Comparison of ENCODE assay signal across 12 cellular contexts in the genomic region with DNA sequence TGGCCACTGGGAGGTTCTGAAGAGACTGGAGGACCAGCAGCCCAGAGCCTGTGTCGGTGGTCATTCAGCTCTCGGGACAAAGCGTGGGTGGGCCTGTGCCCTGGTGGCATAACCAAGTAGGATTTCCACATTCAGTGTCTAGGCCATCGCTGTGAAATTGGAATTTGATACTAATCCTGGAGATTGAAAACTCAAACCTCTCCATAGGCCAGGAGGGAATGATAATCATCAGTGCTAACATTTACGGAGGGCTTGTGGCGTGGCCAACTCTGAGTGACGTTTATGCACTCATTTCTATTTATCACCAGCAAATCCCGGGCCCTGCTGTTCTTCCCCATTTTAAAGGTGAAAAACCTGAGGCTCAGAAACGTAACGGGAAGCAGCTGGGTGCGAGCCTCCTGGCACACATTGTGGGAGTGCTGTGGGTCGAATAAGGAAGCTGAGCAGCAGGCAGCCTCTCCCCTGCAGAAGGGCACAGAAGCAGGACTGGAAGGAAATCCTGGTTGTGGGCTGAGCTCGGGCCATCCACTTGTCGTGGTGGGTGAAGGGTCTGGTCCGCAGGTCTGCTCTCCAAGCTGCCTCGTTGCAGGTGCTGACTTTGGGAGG. TPM values are rescaled to one million over a fixed set of nuclear protein-coding genes. Genes with fewer than 3 reads are reported as not detected.
DNase-seq lines count a peak whose midpoint lies in the region; ATAC-seq and TF ChIP-seq lines count a peak whose summit lies in the region.
"Had no signal": no experiment of that assay in that cellular context is flagged by ENCODE, and none has a peak within 500 bp of the region (broad histone marks: within the 10 kb centered on the region; RNA-seq: fewer than 3 reads in every experiment).

No MANE protein-coding gene starts in this region.

- H3K4me3 ChIP-seq in heart left ventricle (no peak overlapping the region), prostate gland (no peak overlapping the region)

- H3K9me3 Mint-ChIP-seq in CD14-positive monocyte = peaks cover 0 to 2% (median 0%) of the 10 kb centered on the region in 7 donors

- DNase-seq in CD14-positive monocyte (ENCODE audit: low spot score) (peak; percentile 62), RWPE1 (ENCODE audit: low spot score) (no peak), heart left ventricle (no peak), prostate gland (ENCODE audit: low spot score) (no peak), LoVo (ENCODE audit: low spot score) (no peak), GM19240 (ENCODE audit: insufficient read length, low spot score) (no peak)
- DNase-seq in effector CD4-positive, alpha-beta T cell = no peak
- DNase-seq: H7; NCI-H1092 treated with DMSO at 0.1 percent for 48 hours; stimulated activated CD4-positive, alpha-beta T cell treated with anti-CD3 and anti-CD28 coated beads, Interleukin-15, amount 100 ng/mL, for 24 hours had no signal

- TF ChIP-seq POLR2A in heart left ventricle (IDR thresholded peaks at IDR 0.05) = no peak
- TF ChIP-seq POLR2A in prostate gland (IDR thresholded peaks at IDR 0.05) = peak; percentile 18

- no peaks in the 10 kb centered on the region for H3K9me3 ChIP-seq in heart left ventricle
- no peaks in the 10 kb centered on the region for H3K9me3 ChIP-seq in prostate gland

- TF ChIP-seq CTCF in CD14-positive monocyte (IDR thresholded peaks at IDR 0.05) = no peak
- no peak for TF ChIP-seq CTCF in RWPE1 (conservative IDR thresholded peaks at IDR 0.05; ENCODE audit: low read depth)
- TF ChIP-seq CTCF in heart left ventricle (IDR thresholded peaks at IDR 0.05) = no peak
- no peak for TF ChIP-seq CTCF in prostate gland (IDR thresholded peaks at IDR 0.05)

- H3K27me3 Mint-ChIP-seq in CD14-positive monocyte (ENCODE audit: low read depth in 3 of 3) = peaks cover 1 to 2% (median 2%) of the 10 kb centered on the region in 3 donors
- H3K27me3 Mint-ChIP-seq: activated naive CD8-positive, alpha-beta T cell had no signal

- ATAC-seq in heart left ventricle (peak in 3 of 4 donors; percentile 15 to 27 (median 16)), GM21786 (IDR thresholded peaks at IDR 0.05; ENCODE audit: unreplicated experiment) (no peak)

- CTCF ChIA-PET in RWPE1 (lab: Yijun Ruan, JAX) = interaction anchor here (0.5 to 1.9 kb wide), 2 partner anchors 23 to 34 kb away, joined by 3 to 7 read pairs; no protein-coding TSS in a partner anchor

- peak overlapping the region; percentile 89 for H3K27ac ChIP-seq in RWPE1
- peak overlapping the region; percentile 65 to 88 (median 78) for H3K27ac ChIP-seq in heart left ventricle
- H3K27ac ChIP-seq in prostate gland = peak overlapping the region; percentile 80 to 87

- H3K36me3 ChIP-seq in heart left ventricle (no peaks in the 10 kb centered on the region), prostate gland (no peaks in the 10 kb centered on the region)

- 52 to 57% (median 54%) methylated on average over 13 to 16 of the region's 16 CpGs for WGBS in heart left ventricle, 4 donors
- WGBS in prostate gland = 31% methylated on average over 16 of the region's 16 CpGs

- intact Hi-C loops in CD14-positive monocyte (cut with micrococcal nuclease) (no loop called here), heart left ventricle (cut with DNase I) (no loop called here), prostate gland (cut with DNase I) (no loop called here)

- H3K27me3 ChIP-seq in heart left ventricle = no peaks in the 10 kb centered on the region
- no peaks in the 10 kb centered on the region for H3K27me3 ChIP-seq in prostate gland (replicated peaks; ENCODE audit: insufficient read depth)

- H3K36me3 Mint-ChIP-seq in CD14-positive monocyte = peaks cover 20 to 28% of the 10 kb centered on the region in 2 donors

- peak overlapping the region; percentile 10 to 88 (median 75) for H3K27ac Mint-ChIP-seq in CD14-positive monocyte
- H3K27ac Mint-ChIP-seq: activated naive CD8-positive, alpha-beta T cell had no signal

- H3K4me3 Mint-ChIP-seq in CD14-positive monocyte = no peak overlapping the region
- H3K4me3 Mint-ChIP-seq: activated naive CD8-positive, alpha-beta T cell had no signal

- POLR2A ChIA-PET in RWPE1 (lab: Yijun Ruan, JAX; ENCODE audit: low non-redundant PET) = no interaction called here

- H3K4me1 ChIP-seq in heart left ventricle (peaks cover 0 to 75% (median 38%) of the 10 kb centered on the region in 12 donors), prostate gland (replicated peaks) (peaks cover 39% of the 10 kb centered on the region)

- peaks cover 32% of the 10 kb centered on the region for H3K4me1 Mint-ChIP-seq in CD14-positive monocyte

RNA-seq across cellular contexts. Expression of a gene that starts 33.1 kb away (rescaled TPM):
- polyA plus RNA-seq in CD14-positive monocyte (1 to 10 TPM in 1 of 2 donors, under 1 TPM in 1; 0.89 to 1.5 TPM), heart left ventricle (10 to 100 TPM; 17.2 to 23.0 TPM)
- total RNA-seq in heart left ventricle (10 to 100 TPM; 15.1 to 37.2 (median 20.8) TPM), prostate gland (10 to 100 TPM; 69.2 to 71.0 TPM)
